In the genomic region with DNA sequence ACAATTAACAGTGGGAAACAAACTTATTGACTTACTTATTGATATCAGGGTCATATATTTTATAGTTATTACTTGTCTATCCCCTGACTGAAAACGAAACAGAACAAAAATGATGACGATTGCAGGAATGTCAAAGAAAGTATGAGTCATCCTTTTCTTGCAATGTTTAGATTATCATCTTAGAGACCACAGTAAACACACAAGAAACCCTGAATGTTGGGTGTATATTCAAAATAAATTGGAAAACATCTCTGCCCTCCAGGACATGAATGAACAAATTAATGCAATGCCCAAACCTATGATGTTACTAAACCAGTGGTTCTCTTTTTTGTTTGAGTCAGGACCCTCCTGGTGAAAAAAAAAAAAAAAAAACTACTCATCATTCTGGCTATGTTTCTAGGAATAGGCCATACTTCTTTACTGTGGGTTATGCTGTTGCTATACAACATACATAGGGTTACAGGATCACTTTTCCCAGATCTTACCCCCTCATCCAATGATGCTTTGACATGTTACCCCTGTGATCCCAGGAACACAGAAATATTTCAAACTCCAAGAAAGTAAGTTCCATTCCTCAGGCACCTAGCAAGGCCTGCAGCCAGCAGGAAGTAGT, we compare ENCODE assay signal across 13 cellular contexts.
DNase-seq lines count a peak whose midpoint lies in the region; ATAC-seq and TF ChIP-seq lines count a peak whose summit lies in the region.
"Had no signal": no experiment of that assay in that cellular context is flagged by ENCODE, and none has a peak within 500 bp of the region (broad histone marks: within the 10 kb centered on the region; RNA-seq: fewer than 3 reads in every experiment).

No MANE protein-coding gene starts in this region.

- no peaks in the 10 kb centered on the region for H3K4me1 Mint-ChIP-seq in activated CD4-positive, alpha-beta T cell treated with anti-CD3 and anti-CD28 coated beads, Interleukin-2, amount 10 ng/mL, durations not matched to agents 24 days and 14 days
- H3K4me1 Mint-ChIP-seq in naive thymus-derived CD8-positive, alpha-beta T cell, result no peaks in the 10 kb centered on the region
- H3K4me1 Mint-ChIP-seq: activated B cell treated with CpG ODN at 0.5 μM for 24 hours had no signal

- TF ChIP-seq CTCF in fibroblast of the aortic adventitia (IDR thresholded peaks at IDR 0.05; ENCODE audit: insufficient read depth, low read length) (no peak), adrenal gland (IDR thresholded peaks at IDR 0.05) (no peak)

- TF ChIP-seq POLR2A in adrenal gland (IDR thresholded peaks at IDR 0.05), result no peak

- POLR2A ChIA-PET in naive thymus-derived CD8-positive, alpha-beta T cell (lab: Charles Lee), result no interaction called here

- intact Hi-C loops in adrenal gland (cut with DNase I), result no loop called here
- intact Hi-C loops in activated CD4-positive, alpha-beta T cell treated with anti-CD3 and anti-CD28 coated beads, Interleukin-2, amount 10 ng/mL, durations not matched to agents 24 days and 14 days (cut with micrococcal nuclease), result no loop called here

- H3K9me3 ChIP-seq in SJSA1 (replicated peaks) (no peaks in the 10 kb centered on the region), skeletal muscle satellite cell (replicated peaks; ENCODE audit: low read length) (no peaks in the 10 kb centered on the region), adrenal gland (replicated peaks in 1 of 3) (no peaks in the 10 kb centered on the region)
- H3K9me3 ChIP-seq: upper lobe of right lung had no signal

- H3K27ac Mint-ChIP-seq in activated CD4-positive, alpha-beta T cell treated with anti-CD3 and anti-CD28 coated beads, Interleukin-2, amount 10 ng/mL, durations not matched to agents 24 days and 14 days, result no peak overlapping the region
- H3K27ac Mint-ChIP-seq in naive thymus-derived CD8-positive, alpha-beta T cell, result no peak overlapping the region
- H3K27ac Mint-ChIP-seq: activated B cell treated with CpG ODN at 0.5 μM for 24 hours, progenitor cell of endocrine pancreas had no signal

- H3K9me3 Mint-ChIP-seq in activated CD4-positive, alpha-beta T cell treated with anti-CD3 and anti-CD28 coated beads, Interleukin-2, amount 10 ng/mL, durations not matched to agents 24 days and 14 days, result peaks cover 6% of the 10 kb centered on the region
- peaks cover 0 to 3% (median 0%) of the 10 kb centered on the region in 9 donors for H3K9me3 Mint-ChIP-seq in naive thymus-derived CD8-positive, alpha-beta T cell

- no peak overlapping the region for H3K4me3 Mint-ChIP-seq in activated CD4-positive, alpha-beta T cell treated with anti-CD3 and anti-CD28 coated beads, Interleukin-2, amount 10 ng/mL, durations not matched to agents 24 days and 14 days
- no peak overlapping the region for H3K4me3 Mint-ChIP-seq in naive thymus-derived CD8-positive, alpha-beta T cell
- H3K4me3 Mint-ChIP-seq: activated B cell treated with CpG ODN at 0.5 μM for 24 hours had no signal

- 16 to 51% (median 36%) methylated on average over 2 of the region's 2 CpGs for WGBS in adrenal gland, 4 donors

- H3K4me3 ChIP-seq in SJSA1, result no peak overlapping the region
- no peak overlapping the region for H3K4me3 ChIP-seq in fibroblast of the aortic adventitia (ENCODE audit: low read depth, low read length)
- H3K4me3 ChIP-seq in skeletal muscle satellite cell (ENCODE audit: low read length), result no peak overlapping the region
- H3K4me3 ChIP-seq in adrenal gland, result no peak overlapping the region
- H3K4me3 ChIP-seq: upper lobe of right lung had no signal

- H3K4me1 ChIP-seq in SJSA1 (replicated peaks) (peaks cover 29% of the 10 kb centered on the region), skeletal muscle satellite cell (ENCODE audit: control insufficient read depth, insufficient read depth, low read length) (peaks cover 22% of the 10 kb centered on the region), adrenal gland (replicated peaks in 1 of 2) (no peaks in the 10 kb centered on the region)
- H3K4me1 ChIP-seq: upper lobe of right lung had no signal

- H3K36me3 ChIP-seq in SJSA1 (no peaks in the 10 kb centered on the region), skeletal muscle satellite cell (ENCODE audit: insufficient read depth, low read length) (no peaks in the 10 kb centered on the region), adrenal gland (replicated peaks in 1 of 2) (no peaks in the 10 kb centered on the region)
- H3K36me3 ChIP-seq: upper lobe of right lung had no signal

- H3K9ac ChIP-seq in skeletal muscle satellite cell (ENCODE audit: low read depth, low read length), result peak overlapping the region; percentile 12

- ATAC-seq in naive thymus-derived CD8-positive, alpha-beta T cell, result no peak
- ATAC-seq: upper lobe of right lung had no signal

- H3K27ac ChIP-seq in SJSA1 (peak overlapping the region; percentile 93), adrenal gland (no peak overlapping the region)
- H3K27ac ChIP-seq: upper lobe of right lung had no signal

- no peaks in the 10 kb centered on the region for H3K27me3 Mint-ChIP-seq in activated CD4-positive, alpha-beta T cell treated with anti-CD3 and anti-CD28 coated beads, Interleukin-2, amount 10 ng/mL, durations not matched to agents 24 days and 14 days
- no peaks in the 10 kb centered on the region for H3K27me3 Mint-ChIP-seq in naive thymus-derived CD8-positive, alpha-beta T cell
- H3K27me3 Mint-ChIP-seq: activated B cell treated with CpG ODN at 0.5 μM for 24 hours, progenitor cell of endocrine pancreas had no signal

- peak; percentile 96 for DNase-seq in H4 (ENCODE audit: low spot score)
- peak in 1 of 2 experiments; percentile 87 for DNase-seq in SJSA1 (ENCODE audit: low read depth in 1 of 2, low spot score in 2 of 2)
- peak; percentile 45 for DNase-seq in fibroblast of the aortic adventitia (ENCODE audit: low read depth)
- no peak for DNase-seq in adrenal gland
- DNase-seq in activated CD4-positive, alpha-beta T cell treated with anti-CD3 and anti-CD28 coated beads, Interleukin-2, amount 10 ng/mL, durations not matched to agents 24 days and 14 days, result no peak
- DNase-seq in activated CD4-positive, alpha-beta T cell treated with anti-CD3 and anti-CD28 coated beads for 1 hour, result no peak
- no peak for DNase-seq in naive thymus-derived CD8-positive, alpha-beta T cell
- DNase-seq: activated B cell treated with CpG ODN at 0.5 μM for 24 hours, activated gamma-delta T cell treated with Interleukin-2 at 50 U/mL for 16 hours, GOT3, upper lobe of right lung had no signal

- H3K27me3 ChIP-seq in SJSA1 (replicated peaks) (no peaks in the 10 kb centered on the region), skeletal muscle satellite cell (ENCODE audit: control insufficient read depth, insufficient read depth, low read length) (no peaks in the 10 kb centered on the region), adrenal gland (no peaks in the 10 kb centered on the region)
- H3K27me3 ChIP-seq: upper lobe of right lung had no signal

- H3K36me3 Mint-ChIP-seq in activated CD4-positive, alpha-beta T cell treated with anti-CD3 and anti-CD28 coated beads, Interleukin-2, amount 10 ng/mL, durations not matched to agents 24 days and 14 days (ENCODE audit: low read depth), result no peaks in the 10 kb centered on the region
- H3K36me3 Mint-ChIP-seq in naive thymus-derived CD8-positive, alpha-beta T cell, result no peaks in the 10 kb centered on the region

- peak overlapping the region; percentile 29 for H3K4me2 ChIP-seq in skeletal muscle satellite cell (ENCODE audit: low read length)

Comparison
In these comparisons a context has a peak if more than half of its experiments do, and no peak if none do; other contexts are left out.
1. DNase-seq: peak in H4 (single experiment) and fibroblast of the aortic adventitia (single experiment); none in adrenal gland (0 of 7), activated CD4-positive, alpha-beta T cell treated with anti-CD3 and anti-CD28 coated beads, Interleukin-2, amount 10 ng/mL, durations not matched to agents 24 days and 14 days (single experiment), activated CD4-positive, alpha-beta T cell treated with anti-CD3 and anti-CD28 coated beads for 1 hour (single experiment) and naive thymus-derived CD8-positive, alpha-beta T cell (0 of 10).